Comparison of ENCODE assay signal across 8 cellular contexts in the genomic region with DNA sequence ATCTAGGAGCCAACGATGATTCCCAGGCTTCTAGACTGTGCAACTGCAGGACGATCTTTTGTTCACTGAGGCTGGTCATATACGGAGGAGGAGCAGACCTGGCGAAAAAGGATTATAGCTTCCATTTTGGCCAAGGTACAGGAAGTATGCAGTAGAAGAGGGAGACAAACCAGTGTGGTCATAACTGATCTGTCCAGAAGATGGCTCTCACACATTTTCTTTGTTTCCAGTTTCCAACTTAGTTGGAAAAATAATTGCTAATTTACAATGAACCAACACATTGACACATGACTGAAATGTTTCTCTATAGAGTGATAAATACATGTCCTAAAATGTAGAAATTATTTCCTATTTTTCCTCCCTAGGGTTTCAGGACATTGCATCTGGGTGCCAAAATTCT.
DNase-seq lines count a peak whose midpoint lies in the region; ATAC-seq, FAIRE-seq and TF ChIP-seq lines count a peak whose summit lies in the region.

No MANE protein-coding gene starts in this region.

- TF ChIP-seq CTCF in prostate gland (IDR thresholded peaks at IDR 0.05) = peak in 1 of 4 experiments; percentile 23

- no peak overlapping the region for H3K4me3 ChIP-seq in prostate gland

- no peaks in the 10 kb centered on the region for H3K27me3 ChIP-seq in prostate gland (replicated peaks; ENCODE audit: insufficient read depth)

- DNase-seq in AG20443 (ENCODE audit: low spot score) (peak; percentile 38), HT1080 (ENCODE audit: low read depth) (peak; percentile 18), inferior parietal cortex (ENCODE audit: extremely low spot score) (peak; percentile 42), activated gamma-delta T cell (lab: John Stamatoyannopoulos, UW) (no peak), prostate gland (ENCODE audit: low spot score) (no peak)
- DNase-seq in stimulated activated CD4-positive, alpha-beta T cell treated with anti-CD3 and anti-CD28 coated beads, Interleukin-4, amount 100 ng/mL, for 4 hours = no peak

- H3K4me1 ChIP-seq in prostate gland (replicated peaks) = no peaks in the 10 kb centered on the region

- ATAC-seq in GM21360 (IDR thresholded peaks at IDR 0.05; ENCODE audit: unreplicated experiment) = no peak

- FAIRE-seq in TTC549 (lab: Jason Lieb, UNC) = peak; percentile 83

- H3K9me3 ChIP-seq in prostate gland = no peaks in the 10 kb centered on the region

- H3K27ac ChIP-seq in prostate gland = no peak overlapping the region

- WGBS in prostate gland = 66% methylated on average over 4 of the region's 4 CpGs

- H3K36me3 ChIP-seq in prostate gland = no peaks in the 10 kb centered on the region

- TF ChIP-seq POLR2A in prostate gland (IDR thresholded peaks at IDR 0.05) = no peak

- intact Hi-C loops in prostate gland (cut with DNase I) = loop anchor here (5.0 kb wide), 1 partner anchor 876 kb away; no protein-coding TSS in a partner anchor

Comparison
In these comparisons a context has a peak if more than half of its experiments do, and no peak if none do; other contexts are left out.
1. DNase-seq: peak in AG20443 (single experiment), HT1080 (single experiment) and inferior parietal cortex (single experiment); none in stimulated activated CD4-positive, alpha-beta T cell treated with anti-CD3 and anti-CD28 coated beads, Interleukin-4, amount 100 ng/mL, for 4 hours (0 of 2), activated gamma-delta T cell (single experiment) and prostate gland (single experiment).